In the genomic region with DNA sequence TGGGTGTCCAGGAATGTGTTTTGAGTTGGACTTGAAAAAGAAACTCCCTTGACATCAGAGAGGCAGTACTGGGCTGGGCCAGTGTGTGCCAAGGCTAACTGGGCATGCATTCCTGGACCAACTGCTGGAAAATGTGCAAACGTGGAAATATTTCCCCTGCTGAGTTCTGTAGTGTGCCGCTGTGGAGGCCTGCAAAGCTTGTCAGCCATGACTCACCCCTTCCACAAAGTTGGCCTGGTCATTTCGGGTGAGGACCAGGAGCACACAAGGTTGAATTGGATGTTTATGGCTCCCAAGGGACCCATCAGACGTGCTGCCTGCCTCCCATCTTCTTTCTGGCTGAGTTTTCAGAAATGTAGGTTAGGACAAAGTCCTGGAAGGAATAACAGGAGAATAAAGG, we compare ENCODE assay signal across 14 cellular contexts.
A peak's percentile ranks its signal among the peaks of the same experiment; 100 is the strongest.
DNase-seq lines count a peak whose midpoint lies in the region; ATAC-seq, FAIRE-seq and TF ChIP-seq lines count a peak whose summit lies in the region.
"Had no signal": no experiment of that assay in that cellular context is flagged by ENCODE, and none has a peak within 500 bp of the region (broad histone marks: within the 10 kb centered on the region; RNA-seq: fewer than 3 reads in every experiment).

No MANE protein-coding gene starts in this region.

- H3K36me3 ChIP-seq in MG63, result no peaks in the 10 kb centered on the region
- no peaks in the 10 kb centered on the region for H3K36me3 ChIP-seq in pancreas
- H3K36me3 ChIP-seq: esophagus muscularis mucosa, spleen had no signal

- DNase-seq in AG10803 (ENCODE audit: low read depth), result peak; percentile 99
- peak; percentile 98 for DNase-seq in MG63
- DNase-seq in epithelial cell of esophagus (ENCODE audit: low read depth), result peak; percentile 8
- peak in 2 of 6 donors; percentile 13 to 28 for DNase-seq in pancreas
- DNase-seq in NCI-H774 (lab: John Stamatoyannopoulos, UW), result no peak
- no peak for DNase-seq in NCI-H2081 (lab: John Stamatoyannopoulos, UW)
- DNase-seq: activated CD8-positive, alpha-beta T cell treated with anti-CD3 and anti-CD28 coated beads, Interleukin-2, amount 10 ng/mL, durations not matched to agents 7 days and 5 days; CD8-positive, alpha-beta memory T cell; Kasumi-1; spleen had no signal

- no peak for TF ChIP-seq CTCF in AG10803 (conservative IDR thresholded peaks at IDR 0.05; ENCODE audit: low read length)
- no peak for TF ChIP-seq CTCF in epithelial cell of esophagus (IDR thresholded peaks at IDR 0.05; ENCODE audit: insufficient read depth, low read depth, low read length, missing control alignments)
- TF ChIP-seq CTCF in pancreas (IDR thresholded peaks at IDR 0.05), result no peak

- WGBS in pancreas, 2 donors, result 69 to 70% methylated on average over 4 of the region's 4 CpGs

- H3K4me1 ChIP-seq in pancreas, result peaks cover 0 to 4% (median 0%) of the 10 kb centered on the region in 3 donors

- H3K4me3 ChIP-seq in AG10803 (ENCODE audit: low read length), result no peak overlapping the region
- no peak overlapping the region for H3K4me3 ChIP-seq in MG63
- no peak overlapping the region for H3K4me3 ChIP-seq in epithelial cell of esophagus (ENCODE audit: low read length)
- H3K4me3 ChIP-seq in pancreas, result no peak overlapping the region
- H3K4me3 ChIP-seq: esophagus muscularis mucosa, spleen had no signal

- peak; percentile 53 to 72 (median 59) for ATAC-seq in pancreas
- no peak for ATAC-seq in GM18519 (IDR thresholded peaks at IDR 0.05; ENCODE audit: low FRiP score, unreplicated experiment)
- ATAC-seq in HG03520 (IDR thresholded peaks at IDR 0.05; ENCODE audit: unreplicated experiment), result no peak
- ATAC-seq: activated CD8-positive, alpha-beta T cell treated with anti-CD3 and anti-CD28 coated beads, Interleukin-2, amount 10 ng/mL, durations not matched to agents 7 days and 5 days; stimulated activated effector memory CD8-positive, alpha-beta T cell treated with anti-CD3 and anti-CD28 coated beads, Interleukin-12 subunit alpha, Interleukin-12 subunit beta, amount 100 ng/mL, for 72 hours had no signal

- H3K9me3 ChIP-seq in MG63, result no peaks in the 10 kb centered on the region; the same call in 1 of the 2 replicates
- H3K9me3 ChIP-seq in pancreas, result no peaks in the 10 kb centered on the region
- H3K9me3 ChIP-seq: esophagus muscularis mucosa, spleen had no signal

- FAIRE-seq in pancreas (lab: Jason Lieb, UNC), result no peak

- H3K27me3 ChIP-seq in MG63 (no peaks in the 10 kb centered on the region), pancreas (no peaks in the 10 kb centered on the region)
- H3K27me3 ChIP-seq: esophagus muscularis mucosa had no signal

- no peak overlapping the region for H3K27ac ChIP-seq in pancreas
- H3K27ac ChIP-seq: spleen had no signal

- intact Hi-C loops in pancreas (cut with DNase I), result no loop called here

Comparison
In these comparisons a context has a peak if more than half of its experiments do, and no peak if none do; other contexts are left out.
1. DNase-seq: peak in AG10803 (single experiment), MG63 (single experiment) and epithelial cell of esophagus (single experiment); none in NCI-H774 (single experiment) and NCI-H2081 (0 of 2).
2. ATAC-seq: peak in pancreas (4 of 4); none in GM18519 (single experiment) and HG03520 (single experiment).